17 cellular contexts compared by ENCODE assay signal in the genomic region with DNA sequence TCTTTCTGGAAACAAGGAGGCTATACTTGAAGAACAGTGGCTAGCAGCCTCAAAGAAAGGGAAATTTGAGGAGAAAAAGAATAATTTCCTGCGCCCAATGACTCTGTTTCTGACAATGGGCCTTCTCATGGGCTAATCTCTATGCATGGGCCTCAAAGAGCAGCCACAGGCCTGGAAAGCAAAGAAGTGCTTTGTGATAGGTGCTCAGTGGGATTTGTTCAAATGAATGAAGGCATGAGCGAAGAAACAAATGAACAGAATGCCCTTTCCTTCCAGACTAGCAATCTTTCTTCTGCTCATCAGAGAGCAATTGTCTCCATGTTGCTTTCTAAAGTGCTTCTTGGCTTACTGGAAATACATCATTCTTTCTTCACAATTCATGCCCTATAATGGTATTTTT.
"Had no signal": no experiment of that assay in that cellular context is flagged by ENCODE, and none has a peak within 500 bp of the region (broad histone marks: within the 10 kb centered on the region; RNA-seq: fewer than 3 reads in every experiment).

No MANE protein-coding gene starts in this region.

- ATAC-seq: foreskin keratinocyte, gastrocnemius medialis, heart right ventricle, left cardiac atrium, left lung, left ventricle myocardium superior, lower lobe of right lung had no signal

- H3K4me1 ChIP-seq: foreskin keratinocyte, left lung had no signal

- H3K36me3 ChIP-seq: esophagus muscularis mucosa, gastrocnemius medialis, heart right ventricle, left lung, lower lobe of right lung had no signal

- H3K9me3 ChIP-seq: esophagus muscularis mucosa, gastrocnemius medialis, heart right ventricle, left lung, lower lobe of right lung had no signal

- H3K27ac ChIP-seq: coronary artery, dorsolateral prefrontal cortex, esophagus muscularis mucosa, foreskin keratinocyte, gastrocnemius medialis, heart right ventricle, left lung, lower lobe of right lung had no signal

- DNase-seq: dorsolateral prefrontal cortex; effector CD4-positive, alpha-beta T cell; effector memory CD4-positive, alpha-beta T cell; foreskin keratinocyte; gastrocnemius medialis; glutamatergic neuron; head of caudate nucleus; heart right ventricle; hippocampal formation; left cardiac atrium; left lung; left ventricle myocardium superior; lower lobe of right lung; mesenchymal stem cell; midbrain had no signal

- H3K27me3 ChIP-seq: esophagus muscularis mucosa, foreskin keratinocyte, gastrocnemius medialis, left lung had no signal

- H3K4me3 ChIP-seq: coronary artery, dorsolateral prefrontal cortex, esophagus muscularis mucosa, gastrocnemius medialis, heart right ventricle, left lung, lower lobe of right lung had no signal
